8 cellular contexts compared by ENCODE assay signal in the genomic region with DNA sequence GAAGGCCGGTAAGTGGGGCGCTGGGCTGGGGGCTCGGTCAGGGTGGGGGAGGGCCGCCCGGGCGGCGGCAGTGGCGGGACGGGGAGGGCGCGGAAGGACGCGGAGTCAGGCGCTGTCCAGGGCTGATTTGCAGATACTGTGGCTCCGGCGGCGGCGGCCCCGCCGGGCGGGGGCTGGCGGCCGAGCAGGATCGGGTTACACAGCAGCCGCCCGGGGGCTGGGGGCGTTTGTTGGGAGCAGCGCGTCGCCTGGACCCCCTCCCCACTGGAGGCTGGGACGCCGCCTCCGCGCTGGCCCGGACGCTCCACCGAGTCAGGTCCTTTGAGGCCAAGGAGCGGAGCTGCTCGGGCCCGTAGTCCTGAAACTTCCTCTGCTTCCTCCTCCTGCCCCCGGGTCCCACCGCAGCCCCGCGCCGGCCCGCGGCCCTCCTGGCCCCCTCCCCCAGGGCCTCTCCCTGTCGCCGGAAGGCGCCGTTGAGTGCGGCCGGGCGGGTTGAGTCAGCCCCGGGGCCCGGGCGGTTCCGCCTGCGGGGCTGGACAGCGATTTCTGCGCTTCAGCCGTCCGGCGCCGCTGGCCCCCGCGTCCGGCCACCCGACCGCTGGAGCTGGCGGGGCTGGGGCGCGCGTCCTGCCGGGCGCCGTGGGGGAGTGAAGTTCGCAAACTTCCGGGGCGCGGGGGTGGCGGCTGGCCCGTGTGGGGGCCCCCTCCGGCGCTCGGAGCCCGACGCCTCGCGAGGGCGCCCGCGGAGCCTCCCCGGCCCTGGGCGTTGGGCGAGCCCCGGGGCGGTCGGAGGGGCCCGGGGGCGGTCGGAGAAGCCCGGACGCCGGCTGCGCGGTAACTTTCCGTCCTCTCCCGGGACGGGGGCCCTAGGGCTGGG. TPM values are rescaled to one million over a fixed set of nuclear protein-coding genes. Genes with fewer than 3 reads are reported as not detected.
DNase-seq lines count a peak whose midpoint lies in the region; ATAC-seq and TF ChIP-seq lines count a peak whose summit lies in the region.

No MANE protein-coding gene starts in this region.

- in situ Hi-C loops in ACHN (cut with HindIII; ENCODE audit: low pct_ligation_motif_present, low pct_unique_long_range_greater_than_20kb, low sequenced_read_pairs): no loop called here

- H3K9me3 ChIP-seq in RWPE2 (ENCODE audit: severe bottlenecking) (no peaks in the 10 kb centered on the region), ovary (no peaks in the 10 kb centered on the region), thyroid gland (no peaks in the 10 kb centered on the region)

- TF ChIP-seq POLR2A in ovary (IDR thresholded peaks at IDR 0.05): no peak
- no peak for TF ChIP-seq POLR2A in thyroid gland (IDR thresholded peaks at IDR 0.05)

- CTCF ChIA-PET in activated naive CD4-positive, alpha-beta T cell treated with anti-CD3 and anti-CD28 coated beads, Interleukin-2, amount 10 ng/mL, durations not matched to agents 7 days and 5 days (lab: Charles Lee): interaction anchor here (1.1 to 2.1 kb wide), 4 partner anchors 52 to 473 kb away, joined by 3 to 10 read pairs (median 3); a partner anchor contains a TSS

- H3K27ac ChIP-seq in RWPE2 (ENCODE audit: poor library complexity, severe bottlenecking) (peak overlapping the region; percentile 83), ovary (peak overlapping the region; percentile 90 to 91), thyroid gland (peak overlapping the region; percentile 63 to 96 (median 84))

- no peak for TF ChIP-seq EP300 in ovary (IDR thresholded peaks at IDR 0.05)

- H3K27me3 ChIP-seq in RWPE2 (ENCODE audit: insufficient read depth, poor library complexity, severe bottlenecking) (no peaks in the 10 kb centered on the region), ovary (no peaks in the 10 kb centered on the region), thyroid gland (no peaks in the 10 kb centered on the region)

- H3K9me3 Mint-ChIP-seq in activated naive CD4-positive, alpha-beta T cell treated with anti-CD3 and anti-CD28 coated beads, Interleukin-2, amount 10 ng/mL, durations not matched to agents 7 days and 5 days: no peaks in the 10 kb centered on the region

- H3K27me3 Mint-ChIP-seq in activated naive CD4-positive, alpha-beta T cell treated with anti-CD3 and anti-CD28 coated beads, Interleukin-2, amount 10 ng/mL, durations not matched to agents 7 days and 5 days: peaks cover 7% of the 10 kb centered on the region

- peak overlapping the region; percentile 99 for H3K4me3 ChIP-seq in RWPE2 (ENCODE audit: severe bottlenecking)
- H3K4me3 ChIP-seq in ovary: peak overlapping the region; percentile 66
- H3K4me3 ChIP-seq in thyroid gland (replicated peaks in 1 of 3): peak overlapping the region; percentile 36 to 92 (median 56)

- WGBS in ovary, 3 donors: 0 to 1% (median 1%) methylated on average over 32 to 110 of the region's 110 CpGs
- 0% methylated on average over 1 to 17 of the region's 110 CpGs for WGBS in thyroid gland, 2 donors

- H3K27ac Mint-ChIP-seq in activated naive CD4-positive, alpha-beta T cell treated with anti-CD3 and anti-CD28 coated beads, Interleukin-2, amount 10 ng/mL, durations not matched to agents 7 days and 5 days: peak overlapping the region; percentile 96

- peak overlapping the region; percentile 87 for H3K4me3 Mint-ChIP-seq in activated naive CD4-positive, alpha-beta T cell treated with anti-CD3 and anti-CD28 coated beads, Interleukin-2, amount 10 ng/mL, durations not matched to agents 7 days and 5 days

- intact Hi-C loops in ovary (cut with DNase I): loop anchor here in 1 of 4 donors (5.0 kb wide), 1 partner anchor 69 kb away; a partner anchor contains a TSS
- intact Hi-C loops in thyroid gland (cut with DNase I): loop anchor here (10.0 kb wide), 1 partner anchor 66 kb away; a partner anchor contains a TSS

- H3K36me3 Mint-ChIP-seq in activated naive CD4-positive, alpha-beta T cell treated with anti-CD3 and anti-CD28 coated beads, Interleukin-2, amount 10 ng/mL, durations not matched to agents 7 days and 5 days: peaks cover 25% of the 10 kb centered on the region

- peak; percentile 46 for TF ChIP-seq CTCF in RWPE2 (IDR thresholded peaks at IDR 0.05; ENCODE audit: poor library complexity, severe bottlenecking)
- TF ChIP-seq CTCF in ovary (IDR thresholded peaks at IDR 0.05): no peak
- peak in 1 of 6 experiments; percentile 15 for TF ChIP-seq CTCF in thyroid gland (IDR thresholded peaks at IDR 0.05)

- H3K4me1 Mint-ChIP-seq in activated naive CD4-positive, alpha-beta T cell treated with anti-CD3 and anti-CD28 coated beads, Interleukin-2, amount 10 ng/mL, durations not matched to agents 7 days and 5 days: peaks cover 43% of the 10 kb centered on the region

- DNase-seq in ACHN (peak; percentile 61), RWPE2 (ENCODE audit: low spot score) (peak; percentile 67), globus pallidus (ENCODE audit: low spot score) (peak; percentile 65), ovary (peak; percentile 62 to 80 (median 73)), thyroid gland (peak; percentile 71 to 72)
- DNase-seq in activated naive CD4-positive, alpha-beta T cell treated with anti-CD3 and anti-CD28 coated beads, Interleukin-2, amount 10 ng/mL, durations not matched to agents 7 days and 5 days: peak; percentile 77

- ATAC-seq in GM19025 (IDR thresholded peaks at IDR 0.05; ENCODE audit: low read depth, unreplicated experiment): peak; percentile 64
- peak; percentile 61 for ATAC-seq in HG03175 (IDR thresholded peaks at IDR 0.05; ENCODE audit: unreplicated experiment)
- peak; percentile 66 for ATAC-seq in RWPE2 (ENCODE audit: low read depth)

- H3K36me3 ChIP-seq in RWPE2 (ENCODE audit: low read depth): peaks cover 16% of the 10 kb centered on the region
- H3K36me3 ChIP-seq in ovary: no peaks in the 10 kb centered on the region
- no peaks in the 10 kb centered on the region for H3K36me3 ChIP-seq in thyroid gland

- H3K4me1 ChIP-seq in RWPE2 (ENCODE audit: insufficient read depth, poor library complexity, severe bottlenecking) (peaks cover 3% of the 10 kb centered on the region), ovary (ENCODE audit: insufficient read depth) (peaks cover 10% of the 10 kb centered on the region), thyroid gland (peaks cover 15 to 41% of the 10 kb centered on the region in 2 donors)

RNA-seq across cellular contexts. Expression of a gene that starts 0.7 kb away (rescaled TPM):
- total RNA-seq in ovary (10 to 100 TPM; 23.6 to 43.7 (median 33.8) TPM), thyroid gland (10 to 100 TPM; 33.2 to 50.3 (median 41.1) TPM)
- polyA plus RNA-seq in ovary: 10 to 100 TPM in 1 of 2 donors, 1 to 10 TPM in 1; 8.2 to 15.2 TPM

Comparison
In these comparisons a context has a peak if more than half of its experiments do, and no peak if none do; other contexts are left out.
1. Peak in every context shown above with its lines: DNase-seq, ATAC-seq, H3K4me3 ChIP-seq and H3K27ac ChIP-seq.